Comparison of ENCODE assay signal across 14 cellular contexts in genomic region chr11:116454951-116455350, GRCh38.
DNase-seq lines count a peak whose midpoint lies in the region; ATAC-seq and TF ChIP-seq lines count a peak whose summit lies in the region.
"Had no signal": no experiment of that assay in that cellular context is flagged by ENCODE, and none has a peak within 500 bp of the region (broad histone marks: within the 10 kb centered on the region; RNA-seq: fewer than 3 reads in every experiment).

No MANE protein-coding gene starts in this region.

- H3K56ac ChIP-seq in mesendoderm (ENCODE audit: low read length), result peak overlapping the region; percentile 36

- H3K23ac ChIP-seq in mesendoderm (ENCODE audit: low read length), result no peak overlapping the region

- no peak overlapping the region for H3K18ac ChIP-seq in mesendoderm (ENCODE audit: low read length)

- no CpG with 5 or more reads among the region's 1 CpG for WGBS in mesendoderm (ENCODE audit: extremely low coverage, insufficient coverage, low lambda C conversion rate)

- no peak overlapping the region for H3K4me2 ChIP-seq in mesendoderm (ENCODE audit: low read length)
- H3K4me2 ChIP-seq: BLaER1 treated with 17β-estradiol and CSF1 and Interleukin-3, amounts not matched to agents 10 nM and 100 nM had no signal

- no peaks in the 10 kb centered on the region for H3K79me1 ChIP-seq in mesendoderm (ENCODE audit: low read length)

- ATAC-seq in T-helper 17 cell, result no peak

- H3K4me3 ChIP-seq in WERI-Rb-1 (ENCODE audit: low read depth, low read length), result no peak overlapping the region
- H3K4me3 ChIP-seq in mesendoderm (ENCODE audit: low read length), result no peak overlapping the region
- H3K4me3 ChIP-seq: BLaER1 treated with 17β-estradiol and CSF1 and Interleukin-3, amounts not matched to agents 10 nM and 100 nM had no signal

- H3K27me3 ChIP-seq in WERI-Rb-1 (ENCODE audit: insufficient read depth, low read depth, severe bottlenecking) (no peaks in the 10 kb centered on the region), mesendoderm (ENCODE audit: insufficient read depth, low read length, poor library complexity) (no peaks in the 10 kb centered on the region)
- H3K27me3 ChIP-seq: BLaER1 treated with 17β-estradiol and CSF1 and Interleukin-3, amounts not matched to agents 10 nM and 100 nM had no signal

- H2BK120ac ChIP-seq in mesendoderm (ENCODE audit: low read depth, low read length), result no peak overlapping the region

- H3K4me1 ChIP-seq in mesendoderm (ENCODE audit: control insufficient read depth, low read depth, low read length), result peaks cover 21% of the 10 kb centered on the region
- H3K4me1 ChIP-seq: BLaER1 treated with 17β-estradiol and CSF1 and Interleukin-3, amounts not matched to agents 10 nM and 100 nM had no signal

- no peak overlapping the region for H3K4ac ChIP-seq in mesendoderm (ENCODE audit: low read depth, low read length)

- H2AK5ac ChIP-seq in mesendoderm (ENCODE audit: low read length), result no peak overlapping the region

- H3K27ac Mint-ChIP-seq in T-helper 17 cell, result no peak overlapping the region
- H3K27ac Mint-ChIP-seq: CD4-positive, alpha-beta T cell; IgD-negative memory B cell had no signal

- peak overlapping the region; percentile 34 for H2BK5ac ChIP-seq in mesendoderm (ENCODE audit: low read length)

- no peaks in the 10 kb centered on the region for H3K79me2 ChIP-seq in mesendoderm (ENCODE audit: control insufficient read depth, insufficient read depth, low read length)

- peaks cover 15% of the 10 kb centered on the region for H3K9me3 ChIP-seq in WERI-Rb-1 (ENCODE audit: severe bottlenecking)
- no peaks in the 10 kb centered on the region for H3K9me3 ChIP-seq in T-helper 17 cell (ENCODE audit: control insufficient read depth, low read length, poor library complexity, severe bottlenecking)

- H3K9ac ChIP-seq in mesendoderm (ENCODE audit: low read length), result no peak overlapping the region
- H3K9ac ChIP-seq: BLaER1 treated with 17β-estradiol and CSF1 and Interleukin-3, amounts not matched to agents 10 nM and 100 nM had no signal

- no peak overlapping the region for H4K5ac ChIP-seq in mesendoderm (ENCODE audit: low read length)

- H3K36me3 ChIP-seq in WERI-Rb-1 (no peaks in the 10 kb centered on the region), mesendoderm (ENCODE audit: control insufficient read depth, insufficient read depth, low read length) (no peaks in the 10 kb centered on the region)
- H3K36me3 ChIP-seq: BLaER1 treated with 17β-estradiol and CSF1 and Interleukin-3, amounts not matched to agents 10 nM and 100 nM had no signal

- H3K27me3 Mint-ChIP-seq in T-helper 17 cell, result peaks cover 21% of the 10 kb centered on the region

- H2BK15ac ChIP-seq in mesendoderm (replicated peaks; ENCODE audit: low read depth), result no peak overlapping the region

- H3K4me3 Mint-ChIP-seq in T-helper 17 cell, result no peak overlapping the region
- H3K4me3 Mint-ChIP-seq: CD4-positive, alpha-beta T cell; IgD-negative memory B cell had no signal

- no peak for TF ChIP-seq CTCF in WERI-Rb-1 (IDR thresholded peaks at IDR 0.05; ENCODE audit: low read depth, low read length)

- peak overlapping the region; percentile 83 for H3K27ac ChIP-seq in WERI-Rb-1
- H3K27ac ChIP-seq in mesendoderm (ENCODE audit: low read depth, low read length), result no peak overlapping the region
- H3K27ac ChIP-seq: BLaER1 treated with 17β-estradiol and CSF1 and Interleukin-3, amounts not matched to agents 10 nM and 100 nM had no signal

- no peak overlapping the region for H4K8ac ChIP-seq in mesendoderm (ENCODE audit: low read depth, low read length)

- no peaks in the 10 kb centered on the region for H3K36me3 Mint-ChIP-seq in T-helper 17 cell (ENCODE audit: low read depth)

- peak; percentile 75 for DNase-seq in D341Med (ENCODE audit: low spot score)
- peak; percentile 78 to 98 for DNase-seq in NCI-H524 (lab: John Stamatoyannopoulos, UW)
- peak; percentile 92 for DNase-seq in WERI-Rb-1
- no peak for DNase-seq in mesendoderm
- no peak for DNase-seq in CD1c-positive myeloid dendritic cell (ENCODE audit: extremely low spot score)
- DNase-seq in T-helper 17 cell, result no peak
- no peak for DNase-seq in DMS114 treated with DMSO at 0.1 percent for 48 hours (lab: John Stamatoyannopoulos, UW; ENCODE audit: unreplicated experiment)
- DNase-seq: ACHN; Calu3; CD4-positive, alpha-beta T cell; DND-41; GF-D8 had no signal

- H3K4me1 Mint-ChIP-seq in T-helper 17 cell, result no peaks in the 10 kb centered on the region

Comparison
In these comparisons a context has a peak if more than half of its experiments do, and no peak if none do; other contexts are left out.
1. DNase-seq: peak in D341Med (single experiment), NCI-H524 (2 of 2) and WERI-Rb-1 (single experiment); none in mesendoderm (single experiment), CD1c-positive myeloid dendritic cell (single experiment), T-helper 17 cell (0 of 3) and DMS114 treated with DMSO at 0.1 percent for 48 hours (single experiment).